In the genomic region with DNA sequence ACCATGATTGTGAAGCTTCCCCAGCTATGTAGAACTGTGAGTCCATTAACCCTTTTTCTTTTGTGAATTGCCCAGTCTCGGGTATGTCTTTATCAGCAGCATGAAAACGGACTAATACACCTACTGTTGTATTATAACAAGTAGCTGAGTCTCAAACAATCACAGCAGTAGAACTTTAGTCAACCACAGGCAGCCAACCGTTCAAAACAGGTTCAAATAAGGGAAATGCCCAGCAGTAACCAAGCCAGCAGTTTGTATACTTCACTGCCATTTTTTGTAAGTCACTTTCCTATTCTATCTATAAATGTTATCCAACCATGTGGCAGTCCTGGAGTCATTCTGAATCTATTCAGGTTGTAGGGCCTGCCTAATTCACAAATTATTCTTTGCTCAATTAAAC, we compare ENCODE assay signal across 19 cellular contexts.
A peak's percentile ranks its signal among the peaks of the same experiment; 100 is the strongest.
DNase-seq lines count a peak whose midpoint lies in the region; ATAC-seq, FAIRE-seq and TF ChIP-seq lines count a peak whose summit lies in the region.
"Had no signal": no experiment of that assay in that cellular context is flagged by ENCODE, and none has a peak within 500 bp of the region (broad histone marks: within the 10 kb centered on the region; RNA-seq: fewer than 3 reads in every experiment).

No MANE protein-coding gene starts in this region.

- no peak overlapping the region for H2BK5ac ChIP-seq in H1 (ENCODE audit: low read depth, low read length)

- CTCF ChIA-PET in H1 (lab: Charles Lee; ENCODE audit: partially characterized antibody) = no interaction called here

- TF ChIP-seq EP300 in H1 (IDR thresholded peaks at IDR 0.05; ENCODE audit: borderline replicate concordance in 1 of 2, low read depth in 2 of 2, low read length in 2 of 2) = no peak

- H3K23me2 ChIP-seq in H1 (ENCODE audit: low read depth, low read length) = no peaks in the 10 kb centered on the region

- no peak overlapping the region for H3K18ac ChIP-seq in H1 (ENCODE audit: extremely low read depth, low read length)

- H3K36me3 ChIP-seq in H1 (ENCODE audit: control insufficient read depth in 2 of 4, insufficient read depth in 4 of 4, low read length in 3 of 4) = no peaks in the 10 kb centered on the region
- H3K36me3 ChIP-seq: SJSA1 had no signal

- no peak overlapping the region for H4K91ac ChIP-seq in H1 (replicated peaks; ENCODE audit: insufficient read length, low read length)

- no peak overlapping the region for H4K5ac ChIP-seq in H1 (ENCODE audit: insufficient read length, low read depth, low read length)

- H3K4me2 ChIP-seq in H1 (ENCODE audit: insufficient read depth in 1 of 2, low read depth in 2 of 2, low read length in 2 of 2) = no peak overlapping the region

- no peak for TF ChIP-seq POLR2A in H1 (IDR thresholded peaks at IDR 0.05; ENCODE audit: control extremely low read depth in 1 of 2, low read depth in 2 of 2, low read length in 2 of 2)

- DNase-seq in H1 (ENCODE audit: low read depth in 1 of 2, low spot score in 2 of 2) (no peak), AML-193 (lab: John Stamatoyannopoulos, UW) (no peak), Kasumi-1 (lab: John Stamatoyannopoulos, UW) (no peak)
- DNase-seq: EL, GF-D8, Karpas-422, NCI-H1694, NCI-H2081, NCI-H2171, NCI-H345, NCI-H524 treated with DMSO at 0.1 percent for 48 hours, T-helper 9 cell had no signal

- H2BK20ac ChIP-seq in H1 (ENCODE audit: low read length) = no peak overlapping the region

- no peak overlapping the region for H4K8ac ChIP-seq in H1 (ENCODE audit: extremely low read depth, insufficient read depth, low read length)

- H3K14ac ChIP-seq in H1 (ENCODE audit: insufficient read length) = no peak overlapping the region

- no peak for TF ChIP-seq CTCF in H1 (IDR thresholded peaks at IDR 0.05; ENCODE audit: control extremely low read depth in 1 of 3, insufficient read depth in 1 of 3, low read depth in 1 of 3, low read length in 3 of 3)

- no peak overlapping the region for H3K23ac ChIP-seq in H1 (ENCODE audit: insufficient read length)

- H3K4me1 ChIP-seq in H1 (replicated peaks in 1 of 4; ENCODE audit: control insufficient read depth in 3 of 4, insufficient read depth in 4 of 4, low read length in 3 of 4) = peaks cover 0 to 2% (median 0%) of the 10 kb centered on the region in 4 experiments; a peak in 1 of 7 replicates
- H3K4me1 ChIP-seq: SJSA1 had no signal

- H2BK15ac ChIP-seq in H1 (ENCODE audit: low read length) = no peak overlapping the region

- H2BK12ac ChIP-seq in H1 (ENCODE audit: low read depth, low read length) = no peak overlapping the region

- no peaks in the 10 kb centered on the region for H3K79me2 ChIP-seq in H1 (ENCODE audit: control insufficient read depth in 1 of 2, insufficient read depth in 2 of 2, low read length in 2 of 2)

- peak overlapping the region; percentile 76; the same call in 1 of the 2 replicates for H2AFZ ChIP-seq in H1 (ENCODE audit: low read length)

- H3K9me3 ChIP-seq in H1 (ENCODE audit: insufficient read depth in 2 of 2, low read depth in 1 of 2, low read length in 1 of 2) = no peaks in the 10 kb centered on the region
- H3K9me3 ChIP-seq: SJSA1 had no signal

- no peak overlapping the region for H3K4me3 ChIP-seq in H1 (ENCODE audit: extremely low read depth in 1 of 4, insufficient read depth in 2 of 4, low read depth in 3 of 4, low read length in 4 of 4)
- H3K4me3 ChIP-seq: SJSA1 had no signal

- no peak overlapping the region for H3K9ac ChIP-seq in H1 (replicated peaks in 1 of 4; ENCODE audit: extremely low read depth in 1 of 4, low read depth in 3 of 4, low read length in 3 of 4)

- no peak overlapping the region for H3K4ac ChIP-seq in H1 (replicated peaks; ENCODE audit: insufficient read length, low read depth, low read length)

- POLR2A ChIA-PET in H1 (lab: Charles Lee; ENCODE audit: partially characterized antibody) = no interaction called here

- no peaks in the 10 kb centered on the region for H3K27me3 ChIP-seq in H1 (replicated peaks in 1 of 4; ENCODE audit: control insufficient read depth in 3 of 4, extremely low read depth in 1 of 4, insufficient read depth in 3 of 4, low read length in 3 of 4)
- H3K27me3 ChIP-seq: SJSA1 had no signal

- no peak for TF ChIP-seq RAD21 in H1 (IDR thresholded peaks at IDR 0.05 in 1 of 2, conservative IDR thresholded peaks at IDR 0.05 in 1 of 2; ENCODE audit: low read depth in 2 of 2, low read length in 2 of 2)

- no peak for FAIRE-seq in H1 (lab: Jason Lieb, UNC)

- no peak overlapping the region for H2AK5ac ChIP-seq in H1 (ENCODE audit: low read depth, low read length)

- H2BK120ac ChIP-seq in H1 (replicated peaks; ENCODE audit: low read depth, low read length) = no peak overlapping the region

- ATAC-seq in GM18861 (IDR thresholded peaks at IDR 0.05; ENCODE audit: unreplicated experiment) (peak; percentile 62), HG02623 (IDR thresholded peaks at IDR 0.05; ENCODE audit: unreplicated experiment) (peak; percentile 70), HG03159 (IDR thresholded peaks at IDR 0.05; ENCODE audit: unreplicated experiment) (peak; percentile 74), HG03571 (IDR thresholded peaks at IDR 0.05; ENCODE audit: unreplicated experiment) (no peak), GM21737 (IDR thresholded peaks at IDR 0.05; ENCODE audit: unreplicated experiment) (no peak)
- ATAC-seq: Right ventricle myocardium inferior had no signal

- 31% methylated on average over 3 of the region's 3 CpGs; no CpG with 5 or more reads in 1 of the 2 experiments for WGBS in H1 (ENCODE audit: extremely low coverage in 1 of 2, insufficient coverage in 1 of 2, insufficient read length in 1 of 2, insufficient replicate concordance in 2 of 2, low coverage in 1 of 2, low lambda C conversion rate in 2 of 2, missing lambda C conversion rate in 1 of 2), 2 experiments

- H3K79me1 ChIP-seq in H1 (ENCODE audit: low read depth, low read length) = no peaks in the 10 kb centered on the region

- no peaks in the 10 kb centered on the region for H4K20me1 ChIP-seq in H1 (replicated peaks in 1 of 2; ENCODE audit: control insufficient read depth in 1 of 2, insufficient read depth in 2 of 2, low read length in 2 of 2)

- H3K56ac ChIP-seq in H1 (replicated peaks; ENCODE audit: insufficient read length, low read depth, low read length) = no peak overlapping the region

- no peak overlapping the region for H3K27ac ChIP-seq in H1 (ENCODE audit: low read depth, low read length)
- H3K27ac ChIP-seq: SJSA1 had no signal

TF ChIP-seq in H1, 55 proteins besides CTCF, POLR2A, EP300 and RAD21:
- TF ChIP-seq, protein P1, sequence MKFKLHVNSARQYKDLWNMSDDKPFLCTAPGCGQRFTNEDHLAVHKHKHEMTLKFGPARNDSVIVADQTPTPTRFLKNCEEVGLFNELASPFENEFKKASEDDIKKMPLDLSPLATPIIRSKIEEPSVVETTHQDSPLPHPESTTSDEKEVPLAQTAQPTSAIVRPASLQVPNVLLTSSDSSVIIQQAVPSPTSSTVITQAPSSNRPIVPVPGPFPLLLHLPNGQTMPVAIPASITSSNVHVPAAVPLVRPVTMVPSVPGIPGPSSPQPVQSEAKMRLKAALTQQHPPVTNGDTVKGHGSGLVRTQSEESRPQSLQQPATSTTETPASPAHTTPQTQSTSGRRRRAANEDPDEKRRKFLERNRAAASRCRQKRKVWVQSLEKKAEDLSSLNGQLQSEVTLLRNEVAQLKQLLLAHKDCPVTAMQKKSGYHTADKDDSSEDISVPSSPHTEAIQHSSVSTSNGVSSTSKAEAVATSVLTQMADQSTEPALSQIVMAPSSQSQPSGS (IDR thresholded peaks at IDR 0.05; ENCODE audit: low read length) = no peak

Comparison
In these comparisons a context has a peak if more than half of its experiments do, and no peak if none do; other contexts are left out.
1. ATAC-seq: peak in GM18861 (single experiment), HG02623 (single experiment) and HG03159 (single experiment); none in HG03571 (single experiment) and GM21737 (single experiment).